ENCODE assay signal across 1 cellular context in the genomic region with DNA sequence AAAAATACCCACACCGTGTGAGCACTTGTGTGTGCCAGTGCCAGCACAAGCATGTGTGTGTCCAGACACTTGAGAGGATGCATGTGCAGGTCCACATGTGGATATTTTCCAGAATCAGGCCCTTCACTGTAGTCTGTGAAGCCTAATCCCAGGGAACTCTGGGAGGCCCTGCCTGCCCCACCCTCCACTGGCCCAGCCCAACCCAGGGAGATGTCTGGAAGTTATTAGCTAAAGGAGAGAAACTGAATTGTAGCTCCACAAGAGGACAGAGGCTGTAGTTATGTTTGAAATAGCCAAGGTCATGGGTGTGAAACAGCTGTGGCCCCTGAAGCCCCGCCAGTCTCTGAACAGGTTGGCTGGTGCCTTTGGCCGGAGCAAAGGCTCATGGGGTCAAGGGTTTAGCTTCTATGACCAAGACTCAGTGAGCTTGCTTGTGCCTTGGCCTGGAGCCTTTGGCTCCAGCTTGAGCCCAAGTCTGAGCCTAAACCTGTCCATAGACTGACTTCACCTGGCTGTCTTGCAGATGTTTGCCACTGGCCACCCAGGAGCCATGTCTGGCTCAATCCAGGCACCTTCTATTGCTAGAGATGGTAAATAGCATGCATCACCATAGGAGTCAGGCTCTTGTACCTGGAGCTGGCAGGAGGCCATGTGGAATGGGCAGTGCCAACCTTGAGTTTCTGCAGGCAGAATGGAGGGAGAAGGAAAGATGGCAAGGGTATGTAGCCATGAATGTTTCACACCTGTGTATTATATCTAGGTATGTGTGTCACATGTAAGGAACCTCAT.
TF ChIP-seq lines count a peak whose summit lies in the region.

No MANE protein-coding gene starts in this region.

TF ChIP-seq in SK-N-SH treated with all-trans-retinoic acid at 6 μM for 48 hours, 23 proteins besides CTCF, POLR2A, EP300 and RAD21 (continued from another document):
- TF ChIP-seq TSHZ2 (CRISPR knock-in tag; IDR thresholded peaks at IDR 0.05) (no peak), RARB (CRISPR knock-in tag; IDR thresholded peaks at IDR 0.05) (no peak), TCF4 (CRISPR knock-in tag; IDR thresholded peaks at IDR 0.05; ENCODE audit: borderline replicate concordance) (no peak), BACH2 (CRISPR knock-in tag; IDR thresholded peaks at IDR 0.05; ENCODE audit: borderline replicate concordance) (no peak), GLIS3 (CRISPR knock-in tag; IDR thresholded peaks at IDR 0.05) (no peak), CSRNP3 (CRISPR knock-in tag; IDR thresholded peaks at IDR 0.05) (no peak)
